In the genomic region with DNA sequence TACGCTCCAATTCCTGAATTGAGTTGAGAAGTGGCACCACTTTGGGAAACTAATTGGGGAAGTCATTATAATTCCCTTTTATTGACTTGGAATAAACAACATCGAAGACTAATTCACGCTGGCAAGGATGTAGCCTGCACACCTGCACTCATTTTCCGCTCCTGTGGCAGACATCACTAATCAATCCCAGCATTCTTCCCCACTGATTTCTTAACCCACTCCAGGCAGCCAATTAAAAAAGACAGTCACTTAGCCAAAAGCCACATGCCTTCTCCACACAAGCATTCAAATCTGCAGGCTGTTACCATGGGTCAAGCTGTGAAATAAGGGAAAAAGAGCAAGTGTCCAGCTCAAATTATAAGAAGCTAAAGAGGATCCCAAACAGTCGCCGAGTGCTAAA, we compare ENCODE assay signal across 23 cellular contexts.
DNase-seq lines count a peak whose midpoint lies in the region; ATAC-seq, FAIRE-seq and TF ChIP-seq lines count a peak whose summit lies in the region.
"Had no signal": no experiment of that assay in that cellular context is flagged by ENCODE, and none has a peak within 500 bp of the region (broad histone marks: within the 10 kb centered on the region; RNA-seq: fewer than 3 reads in every experiment).

No MANE protein-coding gene starts in this region.

- H3K4me1 Mint-ChIP-seq in astrocyte (ENCODE audit: low read depth, unreplicated experiment) = peaks cover 20% of the 10 kb centered on the region

- H3K27me3 ChIP-seq in astrocyte (ENCODE audit: insufficient read depth, low read length) (no peaks in the 10 kb centered on the region), mesenchymal stem cell (ENCODE audit: control insufficient read depth in 1 of 2, insufficient read depth in 1 of 2, low read length in 2 of 2) (no peaks in the 10 kb centered on the region), esophagus squamous epithelium (peaks cover 0 to 20% (median 0%) of the 10 kb centered on the region in 4 donors)
- H3K27me3 ChIP-seq: BLaER1 treated with 17β-estradiol and CSF1 and Interleukin-3, amounts not matched to agents 10 nM and 100 nM had no signal

- no peaks in the 10 kb centered on the region for H3K79me2 ChIP-seq in astrocyte (ENCODE audit: insufficient read depth, low read length)

- H3K23ac ChIP-seq in mesenchymal stem cell (ENCODE audit: low read length in 2 of 2) = no peak overlapping the region

- no peak overlapping the region for H2AFZ ChIP-seq in astrocyte (ENCODE audit: low read depth, low read length)
- H2AFZ ChIP-seq in mesenchymal stem cell (ENCODE audit: low read depth, low read length) = no peak overlapping the region
- H2AFZ ChIP-seq: PC-9 had no signal

- no peak for FAIRE-seq in astrocyte (lab: Jason Lieb, UNC)
- FAIRE-seq: A549, D721Med, G401.6 had no signal

- H4K8ac ChIP-seq in mesenchymal stem cell (ENCODE audit: low read length) = no peak overlapping the region

- intact Hi-C loops in esophagus squamous epithelium (cut with DNase I) = no loop called here

- H3K9ac ChIP-seq in astrocyte (ENCODE audit: low read length) (peak overlapping the region; percentile 24), mesenchymal stem cell (ENCODE audit: low read length) (no peak overlapping the region)

- no peak for TF ChIP-seq CTCF in astrocyte (IDR thresholded peaks at IDR 0.05; ENCODE audit: insufficient read depth, low read depth, low read length)
- no peak for TF ChIP-seq CTCF in esophagus squamous epithelium (IDR thresholded peaks at IDR 0.05)

- H3K4me1 ChIP-seq in astrocyte (ENCODE audit: insufficient read depth, low read length) (peaks cover 18% of the 10 kb centered on the region), mesenchymal stem cell (ENCODE audit: control insufficient read depth, insufficient read depth, low read depth, low read length) (no peaks in the 10 kb centered on the region), esophagus squamous epithelium (no peaks in the 10 kb centered on the region)
- H3K4me1 ChIP-seq: A549 had no signal

- H2AK5ac ChIP-seq in mesenchymal stem cell (ENCODE audit: low read length, severe bottlenecking) = no peak overlapping the region

- H3K27ac ChIP-seq in astrocyte (ENCODE audit: low read depth, low read length) (peak overlapping the region; percentile 57), mesenchymal stem cell (ENCODE audit: low read length, poor library complexity, severe bottlenecking) (no peak overlapping the region), esophagus squamous epithelium (no peak overlapping the region)
- H3K27ac ChIP-seq: A549, PC-9 had no signal

- whole genome bisulfite sequencing in mesenchymal stem cell = 92% methylated on average over 6 of the region's 6 CpGs
- 91 to 98% methylated on average over 6 of the region's 6 CpGs for WGBS in esophagus squamous epithelium, 2 donors

- no peaks in the 10 kb centered on the region for H3K79me1 ChIP-seq in mesenchymal stem cell (replicated peaks; ENCODE audit: low read length, poor library complexity, severe bottlenecking)

- DNase-seq in A172 (ENCODE audit: low spot score) = peak; percentile 5
- DNase-seq in NCI-H69 (lab: John Stamatoyannopoulos, UW) = peak; percentile 8
- DNase-seq in astrocyte (ENCODE audit: low read depth) = peak; percentile 8
- DNase-seq in mesenchymal stem cell = no peak
- no peak for DNase-seq in esophagus squamous epithelium (lab: John Stamatoyannopoulos, UW)
- DNase-seq in DMS53 treated with DMSO at 0.1 percent for 48 hours (lab: John Stamatoyannopoulos, UW; ENCODE audit: unreplicated experiment) = no peak
- DNase-seq: CD4-positive, alpha-beta T cell; Karpas-422; NCI-H1092; NCI-H1417 treated with DMSO at 0.1 percent for 48 hours; NCI-H1694 treated with DMSO at 0.1 percent for 48 hours; NCI-H2081; NCI-H2227 treated with DMSO at 0.1 percent for 48 hours; NCI-H526 treated with DMSO at 0.1 percent for 48 hours; RPMI8226; SHP77 treated with DMSO at 0.1 percent for 48 hours had no signal

- H3K4me2 ChIP-seq in astrocyte (ENCODE audit: low read length) (peak overlapping the region; percentile 66), mesenchymal stem cell (ENCODE audit: low read length, poor library complexity, severe bottlenecking) (no peak overlapping the region)
- H3K4me2 ChIP-seq: A549, PC-9 had no signal

- no peak overlapping the region for H3K18ac ChIP-seq in mesenchymal stem cell (ENCODE audit: low read depth in 1 of 2, low read length in 2 of 2)

- no peak overlapping the region for H2BK12ac ChIP-seq in mesenchymal stem cell (ENCODE audit: low read length in 2 of 2)

- ATAC-seq in HG03097 (IDR thresholded peaks at IDR 0.05; ENCODE audit: low FRiP score, unreplicated experiment) = no peak
- ATAC-seq: SK-N-SH treated with all-trans-retinoic acid at 6 μM for 48 hours had no signal

- H3K14ac ChIP-seq in mesenchymal stem cell (ENCODE audit: low read length in 2 of 2) = no peak overlapping the region

- no peaks in the 10 kb centered on the region for H3K36me3 Mint-ChIP-seq in astrocyte (ENCODE audit: low read depth, unreplicated experiment)

- H3K36me3 ChIP-seq in astrocyte (ENCODE audit: insufficient read depth, low read length) (no peaks in the 10 kb centered on the region), mesenchymal stem cell (ENCODE audit: control insufficient read depth in 1 of 2, insufficient read depth in 2 of 2, low read depth in 1 of 2, low read length in 2 of 2) (no peaks in the 10 kb centered on the region), esophagus squamous epithelium (no peaks in the 10 kb centered on the region)
- H3K36me3 ChIP-seq: BLaER1 treated with 17β-estradiol and CSF1 and Interleukin-3, amounts not matched to agents 10 nM and 100 nM had no signal

- H2BK120ac ChIP-seq in mesenchymal stem cell (ENCODE audit: low read depth, low read length) = peak overlapping the region; percentile 42

- no peak for TF ChIP-seq POLR2A in esophagus squamous epithelium (IDR thresholded peaks at IDR 0.05)

- H3K27ac Mint-ChIP-seq in astrocyte (ENCODE audit: unreplicated experiment) = peak overlapping the region; percentile 92
- H3K27ac Mint-ChIP-seq: CD4-positive, alpha-beta T cell had no signal

- peaks cover 10% of the 10 kb centered on the region for H3K9me3 Mint-ChIP-seq in astrocyte (ENCODE audit: unreplicated experiment)

- no peaks in the 10 kb centered on the region for H3K9me3 ChIP-seq in astrocyte (ENCODE audit: insufficient read depth, low read depth, low read length)
- H3K9me3 ChIP-seq in mesenchymal stem cell (ENCODE audit: control insufficient read depth, low read length) = peaks cover 14% of the 10 kb centered on the region
- H3K9me3 ChIP-seq in esophagus squamous epithelium = no peaks in the 10 kb centered on the region

- H3K27me3 Mint-ChIP-seq in astrocyte (ENCODE audit: low read depth, unreplicated experiment) = peaks cover 4% of the 10 kb centered on the region
- H3K27me3 Mint-ChIP-seq: CD4-positive, alpha-beta T cell had no signal

- no peak overlapping the region for H3K4me3 ChIP-seq in astrocyte (ENCODE audit: insufficient read depth, low read depth, low read length)
- no peak overlapping the region for H3K4me3 ChIP-seq in mesenchymal stem cell (ENCODE audit: insufficient read depth in 1 of 2, low read depth in 1 of 2, low read length in 2 of 2)
- no peak overlapping the region for H3K4me3 ChIP-seq in esophagus squamous epithelium
- H3K4me3 ChIP-seq: A549; BLaER1 treated with 17β-estradiol and CSF1 and Interleukin-3, amounts not matched to agents 10 nM and 100 nM; PC-9 had no signal

- H2BK5ac ChIP-seq in mesenchymal stem cell (ENCODE audit: low read depth, low read length, poor library complexity, severe bottlenecking) = no peak overlapping the region

- no peak overlapping the region for H4K91ac ChIP-seq in mesenchymal stem cell (ENCODE audit: low read length)

- no peak overlapping the region for H3K4me3 Mint-ChIP-seq in astrocyte (ENCODE audit: unreplicated experiment)
- H3K4me3 Mint-ChIP-seq: CD4-positive, alpha-beta T cell had no signal

- H3K4ac ChIP-seq in mesenchymal stem cell (ENCODE audit: low read depth in 1 of 2, low read length in 2 of 2) = no peak overlapping the region

- H2BK15ac ChIP-seq in mesenchymal stem cell (ENCODE audit: low read depth, poor library complexity, severe bottlenecking) = no peak overlapping the region

- no peaks in the 10 kb centered on the region for H4K20me1 ChIP-seq in astrocyte (ENCODE audit: insufficient read depth, low read length)
- H4K20me1 ChIP-seq: BLaER1 treated with 17β-estradiol and CSF1 and Interleukin-3, amounts not matched to agents 10 nM and 100 nM had no signal

Comparison
In these comparisons a context has a peak if more than half of its experiments do, and no peak if none do; other contexts are left out.
1. DNase-seq: peak in A172 (single experiment), NCI-H69 (single experiment) and astrocyte (single experiment); none in mesenchymal stem cell (single experiment), esophagus squamous epithelium (single experiment) and DMS53 treated with DMSO at 0.1 percent for 48 hours (single experiment).